In the genomic region with DNA sequence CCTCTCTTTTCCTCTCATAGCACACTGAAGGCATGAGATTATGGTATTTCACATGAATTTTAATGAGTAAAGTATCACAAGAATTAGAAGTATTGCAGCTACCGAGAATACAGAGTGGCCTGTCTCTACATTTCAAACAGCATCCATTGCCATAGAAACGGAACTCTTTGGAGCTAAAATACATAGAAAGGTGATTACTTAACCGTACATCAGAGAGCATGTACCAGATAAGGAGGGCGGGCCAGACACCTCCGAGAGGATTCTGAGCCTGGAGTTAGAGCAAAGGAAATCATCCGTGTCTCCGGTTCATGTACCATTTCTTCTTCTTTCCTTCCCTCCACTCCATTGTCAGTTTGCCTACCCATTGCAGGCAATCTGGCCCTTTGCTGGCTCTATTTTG, we compare ENCODE assay signal across 25 cellular contexts.
DNase-seq lines count a peak whose midpoint lies in the region; ATAC-seq and TF ChIP-seq lines count a peak whose summit lies in the region.
"Had no signal": no experiment of that assay in that cellular context is flagged by ENCODE, and none has a peak within 500 bp of the region (broad histone marks: within the 10 kb centered on the region; RNA-seq: fewer than 3 reads in every experiment).

No MANE protein-coding gene starts in this region.

- H3K4me1 Mint-ChIP-seq in GM23338 = peaks cover 7% of the 10 kb centered on the region
- H3K4me1 Mint-ChIP-seq: B cell; CD4-positive, alpha-beta memory T cell; CD4-positive, CD25-positive, alpha-beta regulatory T cell; CD8-positive, alpha-beta memory T cell had no signal

- H3K4me3 Mint-ChIP-seq in GM23338 = no peak overlapping the region
- H3K4me3 Mint-ChIP-seq: B cell; CD14-positive monocyte; CD4-positive, alpha-beta memory T cell; CD4-positive, CD25-positive, alpha-beta regulatory T cell; CD8-positive, alpha-beta memory T cell had no signal

- H3K4me1 ChIP-seq in esophagus muscularis mucosa = no peaks in the 10 kb centered on the region
- H3K4me1 ChIP-seq in trophoblast cell (ENCODE audit: control insufficient read depth in 1 of 2, insufficient read depth in 2 of 2, low read length in 2 of 2) = no peaks in the 10 kb centered on the region
- H3K4me1 ChIP-seq in GM23338 (ENCODE audit: insufficient read depth) = no peaks in the 10 kb centered on the region; the same call in 1 of the 2 replicates
- H3K4me1 ChIP-seq: A549 had no signal

- ATAC-seq in GM23338 = no peak
- ATAC-seq in HG03039 (IDR thresholded peaks at IDR 0.05; ENCODE audit: unreplicated experiment) = no peak
- ATAC-seq: A549, GM12878 had no signal

- H3K9me3 Mint-ChIP-seq in GM23338 = no peaks in the 10 kb centered on the region
- H3K9me3 Mint-ChIP-seq: CD14-positive monocyte; CD4-positive, alpha-beta memory T cell; CD8-positive, alpha-beta memory T cell had no signal

- no peak for TF ChIP-seq RAD21 in neural cell (conservative IDR thresholded peaks at IDR 0.05)

- H3K27ac ChIP-seq in esophagus muscularis mucosa (replicated peaks in 1 of 4) = no peak overlapping the region
- H3K27ac ChIP-seq in neural cell (ENCODE audit: low read length) = peak overlapping the region; percentile 9
- H3K27ac ChIP-seq in trophoblast cell (ENCODE audit: low read depth, low read length) = no peak overlapping the region
- H3K27ac ChIP-seq in GM23338 (ENCODE audit: low read depth) = no peak overlapping the region
- H3K27ac ChIP-seq: 22Rv1; A549; BLaER1 treated with 17β-estradiol and CSF1 and Interleukin-3, amounts not matched to agents 10 nM and 100 nM had no signal

- TF ChIP-seq EP300 in esophagus muscularis mucosa (IDR thresholded peaks at IDR 0.05) (no peak), neural cell (conservative IDR thresholded peaks at IDR 0.05; ENCODE audit: poor library complexity, severe bottlenecking) (no peak)

- intact Hi-C loops in esophagus muscularis mucosa (cut with DNase I) = no loop called here

- 91% methylated on average over 7 of the region's 7 CpGs for WGBS in esophagus muscularis mucosa
- WGBS in trophoblast cell (ENCODE audit: extremely low coverage, insufficient coverage, insufficient read length) = no CpG with 5 or more reads among the region's 7 CpGs

- H3K4me3 ChIP-seq in esophagus muscularis mucosa (no peak overlapping the region), neural cell (ENCODE audit: low read length) (no peak overlapping the region), trophoblast cell (ENCODE audit: low read depth, low read length) (no peak overlapping the region), GM23338 (no peak overlapping the region)
- H3K4me3 ChIP-seq: A549; BLaER1 treated with 17β-estradiol and CSF1 and Interleukin-3, amounts not matched to agents 10 nM and 100 nM; GM12878 had no signal

- H3K9ac ChIP-seq in neural cell (ENCODE audit: low read length) = no peak overlapping the region
- no peak overlapping the region for H3K9ac ChIP-seq in trophoblast cell (ENCODE audit: low read length)
- H3K9ac ChIP-seq: BLaER1 treated with 17β-estradiol and CSF1 and Interleukin-3, amounts not matched to agents 10 nM and 100 nM had no signal

- H3K23ac ChIP-seq in trophoblast cell (ENCODE audit: low read length) = no peak overlapping the region

- no peak for TF ChIP-seq POLR2A in esophagus muscularis mucosa (IDR thresholded peaks at IDR 0.05; ENCODE audit: low read depth)

- H2BK12ac ChIP-seq in trophoblast cell (ENCODE audit: low read length) = no peak overlapping the region

- H4K20me1 ChIP-seq in neural cell (ENCODE audit: insufficient read depth) = no peaks in the 10 kb centered on the region
- no peaks in the 10 kb centered on the region for H4K20me1 ChIP-seq in GM23338 (replicated peaks; ENCODE audit: insufficient read depth)
- H4K20me1 ChIP-seq: BLaER1 treated with 17β-estradiol and CSF1 and Interleukin-3, amounts not matched to agents 10 nM and 100 nM had no signal

- no peak overlapping the region for H4K12ac ChIP-seq in trophoblast cell (ENCODE audit: low read depth, low read length)

- TF ChIP-seq CTCF in esophagus muscularis mucosa (IDR thresholded peaks at IDR 0.05) (no peak), neural cell (IDR thresholded peaks at IDR 0.05; ENCODE audit: poor library complexity, severe bottlenecking) (no peak), GM23338 (conservative IDR thresholded peaks at IDR 0.05; ENCODE audit: low read depth in 2 of 2) (no peak)

- no peak overlapping the region for H3K4ac ChIP-seq in trophoblast cell (ENCODE audit: low read depth, low read length)

- H3K27me3 Mint-ChIP-seq in GM23338 (ENCODE audit: insufficient read depth, low read depth, poor library complexity) = peaks cover 5% of the 10 kb centered on the region

- H3K9me2 ChIP-seq in neural cell (ENCODE audit: insufficient read depth, low read length) (no peaks in the 10 kb centered on the region), GM23338 (ENCODE audit: insufficient read depth) (0 out of 2 replicates have a peak, but pooled peaks cover 3% of the 10 kb centered on the region)

- H3K27me3 ChIP-seq in esophagus muscularis mucosa (no peaks in the 10 kb centered on the region), neural cell (ENCODE audit: insufficient read depth, low read depth, low read length) (no peaks in the 10 kb centered on the region), trophoblast cell (ENCODE audit: insufficient read depth, low read length) (no peaks in the 10 kb centered on the region), GM23338 (ENCODE audit: insufficient read depth) (no peaks in the 10 kb centered on the region)
- H3K27me3 ChIP-seq: BLaER1 treated with 17β-estradiol and CSF1 and Interleukin-3, amounts not matched to agents 10 nM and 100 nM had no signal

- H2BK5ac ChIP-seq in trophoblast cell (ENCODE audit: low read depth, low read length, poor library complexity) = no peak overlapping the region

- H2AFZ ChIP-seq in neural cell (ENCODE audit: low read depth, low read length) = no peak overlapping the region
- H2AFZ ChIP-seq in trophoblast cell (ENCODE audit: insufficient read depth, low read length, poor library complexity) = no peak overlapping the region
- H2AFZ ChIP-seq in GM23338 = no peak overlapping the region

- H2BK120ac ChIP-seq in trophoblast cell (ENCODE audit: insufficient read depth, low read length, poor library complexity) = no peak overlapping the region

- H3K4me2 ChIP-seq in neural cell (ENCODE audit: low read length) (no peak overlapping the region), trophoblast cell (ENCODE audit: low read length) (no peak overlapping the region), GM23338 (no peak overlapping the region)
- H3K4me2 ChIP-seq: A549; BLaER1 treated with 17β-estradiol and CSF1 and Interleukin-3, amounts not matched to agents 10 nM and 100 nM had no signal

- DNase-seq in esophagus muscularis mucosa (ENCODE audit: extremely low spot score) (peak; percentile 60), trophoblast cell (peak; percentile 76 to 96), superior temporal gyrus (ENCODE audit: extremely low spot score) (peak; percentile 24), GM23338 (ENCODE audit: low spot score) (no peak), NCI-H524 treated with DMSO at 0.1 percent for 48 hours (lab: John Stamatoyannopoulos, UW) (no peak)
- DNase-seq: AML-193; CD4-positive, alpha-beta memory T cell; CD4-positive, CD25-positive, alpha-beta regulatory T cell; CD8-positive, alpha-beta memory T cell; COR-L47; DMS 273 treated with DMSO at 0.1 percent for 48 hours; DMS153; DMS53; DMS79; DND-41; EL; GDM1 had no signal

- no peak overlapping the region for H4K8ac ChIP-seq in trophoblast cell (ENCODE audit: low read depth, low read length)

- no peak overlapping the region for H3K14ac ChIP-seq in trophoblast cell (ENCODE audit: low read length)

- H2AK5ac ChIP-seq in trophoblast cell (ENCODE audit: low read length) = no peak overlapping the region

- H4K91ac ChIP-seq in trophoblast cell (ENCODE audit: low read depth, low read length) = no peak overlapping the region

- H3K79me2 ChIP-seq in neural cell (replicated peaks; ENCODE audit: insufficient read depth, low read length) (no peaks in the 10 kb centered on the region), trophoblast cell (ENCODE audit: control insufficient read depth, insufficient read depth, low read length, poor library complexity) (no peaks in the 10 kb centered on the region), GM23338 (replicated peaks; ENCODE audit: insufficient read depth) (no peaks in the 10 kb centered on the region)

- H3K36me3 Mint-ChIP-seq in GM23338 (ENCODE audit: low read depth) = no peaks in the 10 kb centered on the region
- H3K36me3 Mint-ChIP-seq: CD14-positive monocyte; CD4-positive, alpha-beta memory T cell; CD4-positive, CD25-positive, alpha-beta regulatory T cell; CD8-positive, alpha-beta memory T cell had no signal

- no peaks in the 10 kb centered on the region for H3K36me3 ChIP-seq in esophagus muscularis mucosa
- no peaks in the 10 kb centered on the region for H3K36me3 ChIP-seq in neural cell (ENCODE audit: insufficient read depth, low read length)
- no peaks in the 10 kb centered on the region for H3K36me3 ChIP-seq in trophoblast cell (ENCODE audit: control insufficient read depth in 1 of 2, insufficient read depth in 2 of 2, low read length in 2 of 2)
- no peaks in the 10 kb centered on the region for H3K36me3 ChIP-seq in GM23338 (ENCODE audit: insufficient read depth)
- H3K36me3 ChIP-seq: BLaER1 treated with 17β-estradiol and CSF1 and Interleukin-3, amounts not matched to agents 10 nM and 100 nM had no signal

- no peaks in the 10 kb centered on the region for H3K79me1 ChIP-seq in trophoblast cell (ENCODE audit: low read length)

- H3F3A ChIP-seq in neural cell (ENCODE audit: insufficient read depth, low read length, poor library complexity, severe bottlenecking) (no peaks in the 10 kb centered on the region), GM23338 (replicated peaks; ENCODE audit: low read depth) (no peaks in the 10 kb centered on the region)

- H3K9me3 ChIP-seq in esophagus muscularis mucosa = no peaks in the 10 kb centered on the region
- no peaks in the 10 kb centered on the region for H3K9me3 ChIP-seq in neural cell (ENCODE audit: low read length)
- no peaks in the 10 kb centered on the region for H3K9me3 ChIP-seq in trophoblast cell (ENCODE audit: insufficient read depth, low read depth, low read length)
- H3K9me3 ChIP-seq: A549 had no signal

- no peak overlapping the region for H3K18ac ChIP-seq in trophoblast cell (ENCODE audit: low read length)

- H3K27ac Mint-ChIP-seq in GM23338 = no peak overlapping the region
- H3K27ac Mint-ChIP-seq: B cell; CD14-positive monocyte; CD4-positive, alpha-beta memory T cell; CD8-positive, alpha-beta memory T cell had no signal

TF ChIP-seq in GM23338, 12 proteins besides CTCF, POLR2A, EP300 and RAD21 (continues in another document):
- no peak for TF ChIP-seq EZH2 (IDR thresholded peaks at IDR 0.05; ENCODE audit: low read depth, unreplicated experiment)

Comparison
In these comparisons a context has a peak if more than half of its experiments do, and no peak if none do; other contexts are left out.
1. DNase-seq: peak in esophagus muscularis mucosa (single experiment), trophoblast cell (2 of 2) and superior temporal gyrus (single experiment); none in GM23338 (single experiment) and NCI-H524 treated with DMSO at 0.1 percent for 48 hours (single experiment).